1 cellular context compared by ENCODE assay signal in the genomic region with DNA sequence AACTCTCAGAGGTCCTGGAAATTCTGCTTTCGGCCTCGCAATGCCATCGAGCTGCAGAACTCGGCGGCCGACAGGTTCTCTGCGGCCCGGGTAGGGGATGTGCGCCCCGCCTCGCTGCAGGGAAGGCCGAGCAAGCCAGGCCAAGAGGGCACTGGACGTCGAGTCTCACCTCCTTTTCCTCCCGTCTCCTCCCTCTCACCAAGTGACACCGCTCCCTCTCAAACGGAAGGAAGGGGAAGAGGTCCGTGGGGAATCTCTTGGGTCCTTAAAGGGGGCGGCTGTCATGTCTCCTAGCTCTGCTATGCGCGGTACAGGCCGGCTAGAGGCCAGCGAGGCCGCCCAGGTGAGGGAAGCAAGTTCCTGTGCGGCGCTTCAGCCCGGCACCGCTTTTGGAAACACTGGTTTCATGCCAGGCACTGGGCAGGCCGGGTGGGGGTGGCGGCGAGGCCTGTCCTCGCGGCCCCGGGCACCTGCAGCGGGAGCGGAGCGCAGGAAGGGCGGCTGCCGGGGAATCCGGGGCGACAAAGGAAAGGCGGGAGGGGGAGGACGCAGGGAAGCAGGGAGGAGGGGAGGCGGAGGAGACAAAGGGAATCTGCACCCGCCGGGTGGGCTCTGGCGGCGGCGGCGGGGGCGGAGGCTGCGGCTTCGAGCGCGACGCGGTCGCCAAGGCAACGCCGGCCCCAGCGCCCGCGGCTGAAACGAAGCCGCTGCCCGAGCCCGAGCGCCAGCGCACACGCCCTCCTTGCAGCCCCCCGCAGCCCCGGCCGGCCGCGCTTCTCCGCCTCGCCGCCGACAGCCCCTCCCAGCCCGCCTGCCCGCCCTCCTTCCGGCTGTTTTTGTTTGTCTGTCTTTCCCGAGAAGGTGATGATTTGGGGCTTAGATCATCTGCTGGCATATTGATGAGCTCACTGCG.
TF ChIP-seq lines count a peak whose summit lies in the region.

No MANE protein-coding gene starts in this region.

TF ChIP-seq in HCT116, 20 proteins besides CTCF, POLR2A, EP300 and RAD21 (continued from another document):
- no peak for TF ChIP-seq ZNF274 (IDR thresholded peaks at IDR 0.05; ENCODE audit: low read depth, low read length)
